Comparison of ENCODE assay signal across 17 cellular contexts in the genomic region with DNA sequence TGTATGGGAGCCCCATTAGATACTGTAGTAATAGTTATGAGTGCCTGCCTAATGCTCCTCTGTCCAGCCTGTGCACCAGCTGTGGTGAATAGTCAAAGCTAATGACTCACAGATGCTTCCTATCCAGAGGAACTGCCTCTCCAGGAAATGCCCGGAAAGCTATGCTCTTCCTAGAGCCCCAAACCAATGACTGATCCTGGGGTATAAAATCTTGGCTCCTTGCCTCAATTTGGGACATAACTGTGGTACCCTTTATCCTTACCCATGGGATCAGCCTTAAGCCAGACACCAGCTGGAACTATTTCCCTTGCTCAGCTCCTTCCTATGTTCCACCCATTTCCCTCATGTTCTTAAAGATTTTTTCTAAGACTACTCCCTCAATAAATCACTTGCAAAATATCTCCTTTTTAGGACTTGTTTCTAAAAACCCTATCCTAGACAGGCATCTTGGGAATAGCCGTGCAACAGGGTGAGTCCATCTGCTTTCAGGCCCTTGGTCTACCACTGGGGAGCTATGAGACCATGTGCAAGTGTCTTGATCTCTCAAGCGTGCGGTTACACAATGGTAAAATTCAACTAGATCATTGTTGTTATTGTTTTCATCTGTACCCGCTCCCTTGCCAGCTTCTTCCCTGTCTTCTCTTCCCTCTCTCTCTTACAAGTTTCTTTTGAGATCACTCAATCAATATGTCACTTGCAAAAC.
DNase-seq lines count a peak whose midpoint lies in the region; ATAC-seq, FAIRE-seq and TF ChIP-seq lines count a peak whose summit lies in the region.
"Had no signal": no experiment of that assay in that cellular context is flagged by ENCODE, and none has a peak within 500 bp of the region (broad histone marks: within the 10 kb centered on the region; RNA-seq: fewer than 3 reads in every experiment).

No MANE protein-coding gene starts in this region.

- H3K4me3 ChIP-seq in fibroblast of mammary gland (ENCODE audit: control insufficient read depth, low read depth, low read length) (no peak overlapping the region), mesenchymal stem cell (ENCODE audit: insufficient read depth in 1 of 2, low read depth in 1 of 2, low read length in 2 of 2) (no peak overlapping the region), small intestine (ENCODE audit: low read depth in 1 of 2, low read length in 2 of 2) (no peak overlapping the region)

- H3K36me3 ChIP-seq in mesenchymal stem cell (ENCODE audit: control insufficient read depth in 1 of 2, insufficient read depth in 2 of 2, low read depth in 1 of 2, low read length in 2 of 2) (no peaks in the 10 kb centered on the region), small intestine (ENCODE audit: control insufficient read depth in 2 of 2, insufficient read depth in 2 of 2, low read length in 2 of 2) (no peaks in the 10 kb centered on the region)

- no peak overlapping the region for H2BK5ac ChIP-seq in mesenchymal stem cell (ENCODE audit: low read depth, low read length, poor library complexity, severe bottlenecking)

- H2AFZ ChIP-seq in mesenchymal stem cell (ENCODE audit: low read depth, low read length): no peak overlapping the region

- TF ChIP-seq CTCF in fibroblast of mammary gland (conservative IDR thresholded peaks at IDR 0.05; ENCODE audit: control insufficient read depth, insufficient read depth, low read depth, low read length): no peak

- H3K4ac ChIP-seq in mesenchymal stem cell (ENCODE audit: low read depth in 1 of 2, low read length in 2 of 2): no peak overlapping the region

- ATAC-seq in HG02973 (IDR thresholded peaks at IDR 0.05; ENCODE audit: unreplicated experiment) (no peak), GM21447 (IDR thresholded peaks at IDR 0.05; ENCODE audit: unreplicated experiment) (no peak)
- ATAC-seq: left lobe of liver, natural killer cell had no signal

- no peak overlapping the region for H3K4me2 ChIP-seq in mesenchymal stem cell (ENCODE audit: low read length, poor library complexity, severe bottlenecking)

- WGBS in mesenchymal stem cell: 68% methylated on average over 5 of the region's 5 CpGs
- WGBS in small intestine, 3 donors: 79 to 92% (median 90%) methylated on average over 5 of the region's 5 CpGs

- no peaks in the 10 kb centered on the region for H3K4me1 ChIP-seq in mesenchymal stem cell (ENCODE audit: control insufficient read depth, insufficient read depth, low read depth, low read length)
- no peaks in the 10 kb centered on the region for H3K4me1 ChIP-seq in small intestine (ENCODE audit: control insufficient read depth in 2 of 2, insufficient read depth in 1 of 2, low read depth in 1 of 2, low read length in 1 of 2)

- H3K9me3 ChIP-seq in mesenchymal stem cell (ENCODE audit: control insufficient read depth, low read length) (no peaks in the 10 kb centered on the region), small intestine (ENCODE audit: control insufficient read depth, low read depth) (no peaks in the 10 kb centered on the region)

- H3K27me3 ChIP-seq in mesenchymal stem cell (ENCODE audit: control insufficient read depth in 1 of 2, insufficient read depth in 1 of 2, low read length in 2 of 2) (no peaks in the 10 kb centered on the region), small intestine (ENCODE audit: control insufficient read depth in 2 of 2, insufficient read depth in 2 of 2, low read length in 2 of 2) (no peaks in the 10 kb centered on the region)

- H2BK12ac ChIP-seq in mesenchymal stem cell (ENCODE audit: low read length in 2 of 2): no peak overlapping the region

- H4K8ac ChIP-seq in mesenchymal stem cell (ENCODE audit: low read length): no peak overlapping the region

- H3K27ac ChIP-seq in mesenchymal stem cell (ENCODE audit: low read length, poor library complexity, severe bottlenecking): no peak overlapping the region
- no peak overlapping the region for H3K27ac ChIP-seq in small intestine (ENCODE audit: low read depth in 1 of 2, low read length in 1 of 2)

- no peak overlapping the region for H3K14ac ChIP-seq in mesenchymal stem cell (ENCODE audit: low read length in 2 of 2)

- peak; percentile 5 for DNase-seq in EL
- peak; percentile 34 for DNase-seq in RKO (ENCODE audit: low spot score)
- DNase-seq in fibroblast of mammary gland (ENCODE audit: low read depth): peak; percentile 80
- DNase-seq in mesenchymal stem cell: peak; percentile 55
- DNase-seq in small intestine: no peak
- DNase-seq in cerebellum (ENCODE audit: low spot score): no peak
- DNase-seq: activated effector memory CD4-positive, alpha-beta T cell treated with Interleukin-2 at 50 U/mL for 16 hours; CD4-positive, alpha-beta memory T cell; effector memory CD4-positive, alpha-beta T cell; GF-D8; natural killer cell; stimulated activated CD8-positive, alpha-beta memory T cell treated with anti-CD3 and anti-CD28 coated beads, Interleukin-4, amount 100 ng/mL, for 48 hours had no signal

- FAIRE-seq in small intestine (lab: Jason Lieb, UNC): no peak
- FAIRE-seq: astrocyte, GM18507 had no signal

- no peaks in the 10 kb centered on the region for H3K79me1 ChIP-seq in mesenchymal stem cell (replicated peaks; ENCODE audit: low read length, poor library complexity, severe bottlenecking)

- H4K91ac ChIP-seq in mesenchymal stem cell (ENCODE audit: low read length): no peak overlapping the region

- H3K18ac ChIP-seq in mesenchymal stem cell (ENCODE audit: low read depth in 1 of 2, low read length in 2 of 2): no peak overlapping the region

- no peak overlapping the region for H2BK15ac ChIP-seq in mesenchymal stem cell (ENCODE audit: low read depth, poor library complexity, severe bottlenecking)

- H3K9ac ChIP-seq in mesenchymal stem cell (ENCODE audit: low read length): peak overlapping the region; percentile 50

- H2BK120ac ChIP-seq in mesenchymal stem cell (ENCODE audit: low read depth, low read length): no peak overlapping the region

- no peak overlapping the region for H3K23ac ChIP-seq in mesenchymal stem cell (ENCODE audit: low read length in 2 of 2)

- no peak overlapping the region for H2AK5ac ChIP-seq in mesenchymal stem cell (ENCODE audit: low read length, severe bottlenecking)

Comparison
In these comparisons a context has a peak if more than half of its experiments do, and no peak if none do; other contexts are left out.
1. DNase-seq: peak in EL (single experiment), RKO (single experiment), fibroblast of mammary gland (single experiment) and mesenchymal stem cell (single experiment); none in small intestine (single experiment) and cerebellum (single experiment).